Comparison of ENCODE assay signal across 12 cellular contexts in the genomic region with DNA sequence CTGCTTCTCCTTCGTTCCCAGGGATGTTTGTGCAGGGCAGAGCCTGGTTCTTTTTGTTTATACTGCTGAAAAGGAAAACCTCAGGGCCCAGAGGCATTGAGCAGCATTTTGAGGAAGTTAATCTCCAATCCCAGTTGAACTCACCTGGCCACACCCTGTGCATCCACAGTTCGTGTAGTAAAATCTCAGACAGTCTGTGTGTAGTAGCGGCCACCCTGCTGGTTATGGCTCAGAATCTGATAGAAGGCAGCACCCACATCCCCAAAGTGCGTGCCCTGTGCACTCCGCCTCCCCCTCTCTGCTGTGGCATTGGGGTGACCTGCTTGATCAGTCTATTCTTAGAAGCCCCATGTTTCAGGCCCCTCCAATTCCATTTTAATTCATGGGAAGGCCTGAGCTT. TPM values are rescaled to one million over a fixed set of nuclear protein-coding genes. Genes with fewer than 3 reads are reported as not detected.
A peak's percentile ranks its signal among the peaks of the same experiment; 100 is the strongest.
DNase-seq lines count a peak whose midpoint lies in the region; ATAC-seq, FAIRE-seq and TF ChIP-seq lines count a peak whose summit lies in the region.
"Had no signal": no experiment of that assay in that cellular context is flagged by ENCODE, and none has a peak within 500 bp of the region (broad histone marks: within the 10 kb centered on the region; RNA-seq: fewer than 3 reads in every experiment).

No MANE protein-coding gene starts in this region.

- ATAC-seq in K562 (no peak), HG02885 (IDR thresholded peaks at IDR 0.05; ENCODE audit: poor library complexity, unreplicated experiment) (no peak)
- ATAC-seq: A549 had no signal

- peaks cover 100% of the 10 kb centered on the region for H3K36me3 ChIP-seq in OCI-LY1 (ENCODE audit: insufficient read depth, low read length)
- peaks cover 75% of the 10 kb centered on the region; the same call in 2 of the 3 replicates for H3K36me3 ChIP-seq in K562 (ENCODE audit: control insufficient read depth, insufficient read depth, low read length)
- no peaks in the 10 kb centered on the region for H3K36me3 ChIP-seq in colonic mucosa

- H3K9me3 ChIP-seq in OCI-LY1 (ENCODE audit: low read length) (no peaks in the 10 kb centered on the region), K562 (replicated peaks; ENCODE audit: control insufficient read depth, insufficient read depth, low read depth, low read length) (no peaks in the 10 kb centered on the region), colonic mucosa (no peaks in the 10 kb centered on the region)
- H3K9me3 ChIP-seq: A549 had no signal

- no peak for TF ChIP-seq RAD21 in K562 (CRISPR knock-in tag; conservative IDR thresholded peaks at IDR 0.05 in 1 of 2, IDR thresholded peaks at IDR 0.05 in 1 of 2)

- H3K27me3 Mint-ChIP-seq in activated CD4-positive, alpha-beta T cell treated with anti-CD3 and anti-CD28 coated beads, Interleukin-2, amount 10 ng/mL, durations not matched to agents 7 days and 5 days, result no peaks in the 10 kb centered on the region

- H3K9ac ChIP-seq in OCI-LY1 (ENCODE audit: low read length) (no peak overlapping the region), K562 (ENCODE audit: insufficient read depth in 1 of 2, low read depth in 2 of 2, low read length in 2 of 2) (no peak overlapping the region), colonic mucosa (ENCODE audit: low read depth in 2 of 2, low read length in 2 of 2) (no peak overlapping the region)

- no peaks in the 10 kb centered on the region for H3K9me1 ChIP-seq in K562 (ENCODE audit: control insufficient read depth, insufficient read depth, low read length)

- H3K27me3 ChIP-seq in OCI-LY1 (ENCODE audit: insufficient read depth, low read length), result no peaks in the 10 kb centered on the region
- no peaks in the 10 kb centered on the region for H3K27me3 ChIP-seq in K562 (ENCODE audit: control insufficient read depth in 2 of 2, insufficient read depth in 2 of 2, low read length in 2 of 2)
- H3K27me3 ChIP-seq in colonic mucosa, result no peaks in the 10 kb centered on the region

- H2AFZ ChIP-seq in OCI-LY1 (ENCODE audit: low read length) (no peak overlapping the region), K562 (ENCODE audit: low read depth, low read length) (no peak overlapping the region)

- H3K79me2 ChIP-seq in OCI-LY1 (ENCODE audit: insufficient read depth, low read length) (peaks cover 70% of the 10 kb centered on the region), K562 (ENCODE audit: control insufficient read depth, insufficient read depth, low read length) (peaks cover 8% of the 10 kb centered on the region)

- H3K27ac ChIP-seq in OCI-LY1 (ENCODE audit: low read depth, low read length, poor library complexity, severe bottlenecking) (peak overlapping the region; percentile 81), K562 (ENCODE audit: extremely low read depth, low read depth, low read length) (no peak overlapping the region), colonic mucosa (no peak overlapping the region)
- H3K27ac ChIP-seq: A549 had no signal

- no peak for FAIRE-seq in K562 (lab: Jason Lieb, UNC)
- FAIRE-seq: A549 had no signal

- peaks cover 98% of the 10 kb centered on the region for H3K36me3 Mint-ChIP-seq in activated CD4-positive, alpha-beta T cell treated with anti-CD3 and anti-CD28 coated beads, Interleukin-2, amount 10 ng/mL, durations not matched to agents 7 days and 5 days (ENCODE audit: low read depth)

- H3K4me1 Mint-ChIP-seq in activated CD4-positive, alpha-beta T cell treated with anti-CD3 and anti-CD28 coated beads, Interleukin-2, amount 10 ng/mL, durations not matched to agents 7 days and 5 days, result peaks cover 92% of the 10 kb centered on the region

- CTCF ChIA-PET in activated CD4-positive, alpha-beta T cell treated with anti-CD3 and anti-CD28 coated beads, Interleukin-2, amount 10 ng/mL, durations not matched to agents 7 days and 5 days (lab: Charles Lee), result interaction anchor here (1.5 to 3.3 kb wide), 3 partner anchors 9 to 434 kb away, joined by 4 to 13 read pairs (median 12); partner anchors contain the start of gene TRIB2
- CTCF ChIA-PET in K562 (lab: Yijun Ruan, JAX; ENCODE audit: low intra/inter-chr PET ratio), result no interaction called here

- TF ChIP-seq POLR2A in K562 (conservative IDR thresholded peaks at IDR 0.05), result no peak

- intact Hi-C loops in K562 (cut with micrococcal nuclease) (no loop called here), posterior vena cava (cut with DNase I) (loop anchor here (10.0 kb wide), 1 partner anchor 197 kb away; no protein-coding TSS in a partner anchor), colonic mucosa (cut with DNase I) (no loop called here)

- in situ Hi-C loops in K562 (cut with MboI), result loop anchor here (25.0 kb wide), 1 partner anchor 285 kb away; no protein-coding TSS in a partner anchor

- H3K27ac Mint-ChIP-seq in activated CD4-positive, alpha-beta T cell treated with anti-CD3 and anti-CD28 coated beads, Interleukin-2, amount 10 ng/mL, durations not matched to agents 7 days and 5 days, result peak overlapping the region; percentile 90

- DNase-seq in activated CD4-positive, alpha-beta T cell treated with anti-CD3 and anti-CD28 coated beads, Interleukin-2, amount 10 ng/mL, durations not matched to agents 7 days and 5 days, result no peak
- DNase-seq in activated CD4-positive, alpha-beta T cell treated with anti-CD3 and anti-CD28 coated beads, Interleukin-2, amount 50 U/mL, for 4 hours, result no peak
- DNase-seq in K562 (ENCODE audit: extremely low read depth in 1 of 4, low spot score in 3 of 4) (no peak), posterior vena cava (ENCODE audit: low spot score) (peak; percentile 34), colonic mucosa (no peak)
- DNase-seq in stimulated activated naive CD4-positive, alpha-beta T cell treated with Interleukin-2 at 50 U/mL for 16 hours (lab: John Stamatoyannopoulos, UW), result no peak
- DNase-seq: Calu3, NCI-H1694, NCI-H524 treated with DMSO at 0.1 percent for 48 hours had no signal

- H3K4me2 ChIP-seq in OCI-LY1 (ENCODE audit: low read length) (peak overlapping the region; percentile 59), K562 (ENCODE audit: insufficient read depth, low read length) (no peak overlapping the region)
- H3K4me2 ChIP-seq: A549 had no signal

- H4K20me1 ChIP-seq in OCI-LY1 (ENCODE audit: insufficient read depth, low read length) (0 out of 2 replicates have a peak, but pooled peaks cover 3% of the 10 kb centered on the region), K562 (replicated peaks; ENCODE audit: control insufficient read depth, insufficient read depth, low read length) (peaks cover 4% of the 10 kb centered on the region; the same call in 1 of the 2 replicates)

- POLR2A ChIA-PET in activated CD4-positive, alpha-beta T cell treated with anti-CD3 and anti-CD28 coated beads, Interleukin-2, amount 10 ng/mL, durations not matched to agents 7 days and 5 days (lab: Charles Lee), result interaction anchor here (0.6 to 1.1 kb wide), 2 partner anchors 10 to 302 kb away, joined by 3 to 6 read pairs; no protein-coding TSS in a partner anchor
- POLR2A ChIA-PET in K562 (lab: Yijun Ruan, JAX), result interaction anchor here (0.9 to 2.1 kb wide), 5 partner anchors 8 to 20 kb away, joined by 3 to 6 read pairs (median 3); no protein-coding TSS in a partner anchor

- H3K4me1 ChIP-seq in OCI-LY1 (ENCODE audit: insufficient read depth, low read length, severe bottlenecking), result peaks cover 64% of the 10 kb centered on the region
- peaks cover 0 to 2% of the 10 kb centered on the region in 2 experiments; a peak in 2 of 5 replicates for H3K4me1 ChIP-seq in K562 (replicated peaks in 1 of 2; ENCODE audit: control insufficient read depth in 2 of 2, insufficient read depth in 2 of 2, low read length in 2 of 2)
- H3K4me1 ChIP-seq in colonic mucosa, result peaks cover 4% of the 10 kb centered on the region
- H3K4me1 ChIP-seq: A549 had no signal

- TF ChIP-seq EP300 in K562 (IDR thresholded peaks at IDR 0.05; ENCODE audit: low read length), result no peak

- no TSS peak for BruUV-seq in K562 (replicated peaks; lab: Mats Ljungman, UMichigan)

- H3K4me3 ChIP-seq in OCI-LY1 (ENCODE audit: low read depth, low read length, poor library complexity, severe bottlenecking) (peak overlapping the region; percentile 27), K562 (no peak overlapping the region), colonic mucosa (no peak overlapping the region)
- H3K4me3 ChIP-seq: A549 had no signal

- peak overlapping the region; percentile 51 for H3K4me3 Mint-ChIP-seq in activated CD4-positive, alpha-beta T cell treated with anti-CD3 and anti-CD28 coated beads, Interleukin-2, amount 10 ng/mL, durations not matched to agents 7 days and 5 days

- H3K9me3 Mint-ChIP-seq in activated CD4-positive, alpha-beta T cell treated with anti-CD3 and anti-CD28 coated beads, Interleukin-2, amount 10 ng/mL, durations not matched to agents 7 days and 5 days, result no peaks in the 10 kb centered on the region

- H3K9me2 ChIP-seq in OCI-LY1 (ENCODE audit: low read depth, low read length), result no peaks in the 10 kb centered on the region

- whole genome bisulfite sequencing in K562 (ENCODE audit: insufficient coverage, low coverage, missing lambda C conversion rate), result 64% methylated on average over 5 of the region's 5 CpGs

- TF ChIP-seq CTCF in OCI-LY1 (IDR thresholded peaks at IDR 0.05; ENCODE audit: low read length), result no peak
- TF ChIP-seq CTCF in K562 (IDR thresholded peaks at IDR 0.05 in 2 of 3, conservative IDR thresholded peaks at IDR 0.05 in 1 of 3; ENCODE audit: insufficient read depth in 2 of 3, low read depth in 1 of 3, low read length in 3 of 3), result no peak
- no peak for TF ChIP-seq CTCF in colonic mucosa (IDR thresholded peaks at IDR 0.05)

- H3F3A ChIP-seq in OCI-LY1 (ENCODE audit: insufficient read depth, low read length), result no peaks in the 10 kb centered on the region; the same call in 1 of the 2 replicates

RNA-seq across cellular contexts. Expression of gene TRIB2, which starts 10.9 kb away (rescaled TPM):
- 10 to 100 TPM; 85.4 to 96.5 TPM for total RNA-seq in activated CD4-positive, alpha-beta T cell treated with anti-CD3 and anti-CD28 coated beads, Interleukin-2, amount 10 ng/mL, durations not matched to agents 7 days and 5 days
- 27.9 and 40.5 TPM in 2 replicates for total RNA-seq in K562 (2011; cell fraction: chromatin; rRNA removed; ENCODE audit: low replicate concordance)
- 35.9 and 38.8 TPM in 2 replicates for total RNA-seq in K562 (2011; cell fraction: nucleolus; rRNA removed)
- 25.5 and 29.1 TPM in 2 replicates for total RNA-seq in K562 (2011; cell fraction: nucleoplasm; rRNA removed)
- total RNA-seq in K562 (2014; rRNA removed) (27.5 and 30.9 TPM in 2 replicates), K562 (2014; rRNA removed; fragmentation: Illumina TruSeq; extraction: Trizol) (24.1 and 24.8 TPM in 2 replicates), K562 (2015; rRNA removed; fragmentation: Illumina TruSeq; extraction: Trizol) (19.8 and 19.9 TPM in 2 replicates), K562 (2021) (39.0 and 43.0 TPM in 2 replicates), posterior vena cava (10 to 100 TPM; 29.4 to 34.5 TPM), colonic mucosa (10 to 100 TPM in 1 of 2 donors, 1 to 10 TPM in 1; 3.7 to 10.5 TPM)
- polyA plus RNA-seq in K562 (2011; rRNA removed) (22.1 and 28.6 TPM in 2 replicates), K562 (2014; fragmentation: Illumina TruSeq; extraction: Trizol) (22.5 and 26.3 TPM in 2 replicates), K562 (2014; fragmentation: Nextera tagmentation; extraction: Ambion mirVana) (10 to 100 TPM in 1 of 2 experiments, 1 to 10 TPM in 1; 9.0 to 12.2 TPM), K562 (2014; rRNA removed) (28.1 and 36.4 TPM in 2 replicates)
- 21.6 and 26.2 TPM in 2 replicates for polyA plus RNA-seq in K562 (2011; cell fraction: cytosol; rRNA removed)
- polyA plus RNA-seq in K562 (2011; cell fraction: nucleus; rRNA removed), result 58.7 and 62.0 TPM in 2 replicates
- polyA plus RNA-seq in K562 (2012), result 20.0 and 26.4 TPM in 2 replicates
- 25.6 and 33.0 TPM in 2 replicates for polyA minus RNA-seq in K562 (2011; rRNA and poly(A)+ RNA removed)
- 24.9 and 28.0 TPM in 2 replicates for polyA minus RNA-seq in K562 (2011; cell fraction: cytosol; rRNA and poly(A)+ RNA removed)
- 48.7 and 49.8 TPM in 2 replicates for polyA minus RNA-seq in K562 (2011; cell fraction: nucleus; rRNA and poly(A)+ RNA removed)

Comparison
In these comparisons a context has a peak if more than half of its experiments do, and no peak if none do; other contexts are left out.
1. intact Hi-C loops: an anchor here in posterior vena cava (10.0 kb wide); none called in K562 and colonic mucosa.